41 cellular contexts compared by ENCODE assay signal in genomic region chr12:7352661-7353060, GRCh38. TPM values are rescaled to one million over a fixed set of nuclear protein-coding genes. Genes with fewer than 3 reads are reported as not detected.
"Had no signal": no experiment of that assay in that cellular context is flagged by ENCODE, and none has a peak within 500 bp of the region (broad histone marks: within the 10 kb centered on the region; RNA-seq: fewer than 3 reads in every experiment).

No MANE protein-coding gene starts in this region.

- H3K4me3 Mint-ChIP-seq: activated CD4-positive, alpha-beta memory T cell treated with anti-CD3 and anti-CD28 coated beads, Interleukin-2, amount 10 ng/mL, durations not matched to agents 7 days and 5 days; activated CD4-positive, alpha-beta T cell treated with anti-CD3 and anti-CD28 coated beads for 36 hours; activated CD4-positive, alpha-beta T cell treated with anti-CD3 and anti-CD28 coated beads, Interleukin-2, amount 10 ng/mL, durations not matched to agents 7 days and 5 days; activated CD8-positive, alpha-beta memory T cell treated with anti-CD3 and anti-CD28 coated beads, Interleukin-2, amount 10 ng/mL, durations not matched to agents 7 days and 5 days; activated CD8-positive, alpha-beta T cell treated with anti-CD3 and anti-CD28 coated beads, Interleukin-2, amount 10 ng/mL, durations not matched to agents 7 days and 5 days; activated naive CD4-positive, alpha-beta T cell treated with anti-CD3 and anti-CD28 coated beads, Interleukin-2, amount 10 ng/mL, durations not matched to agents 7 days and 5 days; activated naive CD4-positive, alpha-beta T cell treated with anti-CD3 and anti-CD28 coated beads, Interleukin-2, amount 50 U/mL, for 24 hours; activated naive CD8-positive, alpha-beta T cell; activated naive CD8-positive, alpha-beta T cell treated with anti-CD3 and anti-CD28 coated beads, Interleukin-2, amount 10 ng/mL, durations not matched to agents 7 days and 5 days; activated naive CD8-positive, alpha-beta T cell treated with anti-CD3 and anti-CD28 coated beads, Interleukin-2, amount 50 U/mL, for 24 hours; activated T-cell treated with anti-CD3 and anti-CD28 coated beads, Interleukin-2, amount 50 U/mL, for 24 hours; brain; central memory CD8-positive, alpha-beta T cell; T-helper 1 cell treated with Interleukin-12 subunit alpha and Interleukin-12 subunit beta and Interleukin-4 antibody, amounts not matched to agents 30 μg/mL and 1 μg/mL, for 36 hours; T-helper 2 cell treated with Interferon-gamma antibody and Interleukin-4, amounts not matched to agents 5 μg/mL and 100 μg/mL, for 36 hours; WTC11 had no signal

- H3K27me3 Mint-ChIP-seq: brain had no signal

- H3K36me3 Mint-ChIP-seq: activated CD8-positive, alpha-beta memory T cell treated with anti-CD3 and anti-CD28 coated beads, Interleukin-2, amount 10 ng/mL, durations not matched to agents 7 days and 5 days; activated naive CD4-positive, alpha-beta T cell treated with anti-CD3 and anti-CD28 coated beads, Interleukin-2, amount 10 ng/mL, durations not matched to agents 7 days and 5 days; activated naive CD4-positive, alpha-beta T cell treated with anti-CD3 and anti-CD28 coated beads, Interleukin-2, amount 50 U/mL, for 24 hours; brain; WTC11 had no signal

- H3K9me3 ChIP-seq: ascending aorta had no signal

- H3K4me3 ChIP-seq: ascending aorta, cardiac muscle cell had no signal

- H3K4me1 Mint-ChIP-seq: activated naive CD4-positive, alpha-beta T cell treated with anti-CD3 and anti-CD28 coated beads, Interleukin-2, amount 50 U/mL, for 24 hours; brain; WTC11 had no signal

- H3K4me1 ChIP-seq: ascending aorta had no signal

- FAIRE-seq: bronchial epithelial cell, TTC549 had no signal

- ATAC-seq: activated CD4-positive, alpha-beta T cell treated with anti-CD3 and anti-CD28 coated beads for 36 hours; activated CD4-positive, CD25-positive, alpha-beta regulatory T cell treated with anti-CD3 and anti-CD28 coated beads, Interleukin-2, amount 50 U/mL, for 24 hours; activated CD8-positive, alpha-beta memory T cell treated with anti-CD3 and anti-CD28 coated beads, Interleukin-2, amount 10 ng/mL, durations not matched to agents 7 days and 5 days; activated CD8-positive, alpha-beta T cell treated with anti-CD3 and anti-CD28 coated beads, Interleukin-2, amount 10 ng/mL, durations not matched to agents 7 days and 5 days; activated naive CD8-positive, alpha-beta T cell treated with anti-CD3 and anti-CD28 coated beads, Interleukin-2, amount 50 U/mL, for 24 hours; WTC11 had no signal

- DNase-seq: activated CD4-positive, alpha-beta memory T cell treated with anti-CD3 and anti-CD28 coated beads, Interleukin-2, amount 10 ng/mL, durations not matched to agents 7 days and 5 days; activated CD4-positive, alpha-beta T cell treated with anti-CD3 and anti-CD28 coated beads for 1 hour; activated CD4-positive, alpha-beta T cell treated with anti-CD3 and anti-CD28 coated beads for 36 hours; activated CD4-positive, alpha-beta T cell treated with anti-CD3 and anti-CD28 coated beads for 48 hours; activated CD4-positive, alpha-beta T cell treated with anti-CD3 and anti-CD28 coated beads, Interleukin-2, amount 10 ng/mL, durations not matched to agents 7 days and 5 days; activated CD4-positive, alpha-beta T cell treated with anti-CD3 and anti-CD28 coated beads, Interleukin-2, amount 50 U/mL, for 48 hours; activated CD4-positive, CD25-positive, alpha-beta regulatory T cell; activated CD8-positive, alpha-beta memory T cell treated with anti-CD3 and anti-CD28 coated beads for 24 hours; activated CD8-positive, alpha-beta memory T cell treated with anti-CD3 and anti-CD28 coated beads, Interleukin-2, amount 10 ng/mL, durations not matched to agents 7 days and 5 days; activated CD8-positive, alpha-beta memory T cell treated with anti-CD3 and anti-CD28 coated beads, Interleukin-2, amount 50 U/mL, for 48 hours; activated CD8-positive, alpha-beta T cell treated with anti-CD3 and anti-CD28 coated beads, Interleukin-2, amount 10 ng/mL, durations not matched to agents 7 days and 5 days; activated effector memory CD4-positive, alpha-beta T cell treated with Interleukin-2 at 50 U/mL for 16 hours; activated gamma-delta T cell; activated naive CD4-positive, alpha-beta T cell treated with anti-CD3 and anti-CD28 coated beads, Interleukin-2, amount 10 ng/mL, durations not matched to agents 7 days and 5 days; activated naive CD4-positive, alpha-beta T cell treated with Interleukin-2 at 50 U/mL for 16 hours; activated naive CD8-positive, alpha-beta T cell treated with anti-CD3 and anti-CD28 coated beads, Interleukin-2, amount 10 ng/mL, durations not matched to agents 7 days and 5 days; activated naive CD8-positive, alpha-beta T cell treated with anti-CD3 and anti-CD28 coated beads, Interleukin-2, amount 50 U/mL, for 24 hours; activated T-cell treated with anti-CD3 and anti-CD28 coated beads, Interleukin-2, amount 50 U/mL, for 24 hours; activated T-cell treated with anti-CD3 and anti-CD28 coated beads, Interleukin-2, amount 50 U/mL, for 48 hours; amygdala; anterior cingulate cortex; caudate nucleus; T-helper 1 cell; T-helper 2 cell; T-helper 9 cell; WERI-Rb-1 had no signal

- H3K9me3 Mint-ChIP-seq: activated CD4-positive, alpha-beta memory T cell treated with anti-CD3 and anti-CD28 coated beads, Interleukin-2, amount 10 ng/mL, durations not matched to agents 7 days and 5 days; activated CD4-positive, alpha-beta T cell treated with anti-CD3 and anti-CD28 coated beads, Interleukin-2, amount 10 ng/mL, durations not matched to agents 7 days and 5 days; activated naive CD4-positive, alpha-beta T cell treated with anti-CD3 and anti-CD28 coated beads, Interleukin-2, amount 10 ng/mL, durations not matched to agents 7 days and 5 days; activated naive CD4-positive, alpha-beta T cell treated with anti-CD3 and anti-CD28 coated beads, Interleukin-2, amount 50 U/mL, for 24 hours; activated naive CD8-positive, alpha-beta T cell treated with anti-CD3 and anti-CD28 coated beads, Interleukin-2, amount 10 ng/mL, durations not matched to agents 7 days and 5 days; activated naive CD8-positive, alpha-beta T cell treated with anti-CD3 and anti-CD28 coated beads, Interleukin-2, amount 50 U/mL, for 24 hours; activated T-cell treated with anti-CD3 and anti-CD28 coated beads, Interleukin-2, amount 50 U/mL, for 24 hours; activated T-helper 2 cell treated with anti-CD3 and anti-CD28 coated beads, Interferon-gamma antibody, Interleukin-2, Interleukin-4, amounts not matched to agents 10 μg/mL and 5 μg/mL and 100 μg/mL, durations not matched to agents 14 hours and 24 hours and 36 hours; brain; central memory CD8-positive, alpha-beta T cell; T-helper 1 cell treated with Interleukin-12 subunit alpha and Interleukin-12 subunit beta and Interleukin-4 antibody, amounts not matched to agents 30 μg/mL and 1 μg/mL, for 36 hours; T-helper 2 cell treated with Interferon-gamma antibody and Interleukin-4, amounts not matched to agents 5 μg/mL and 100 μg/mL, for 36 hours; WTC11 had no signal

- H3K27ac ChIP-seq: ascending aorta, cardiac muscle cell, WERI-Rb-1 had no signal

- H3K36me3 ChIP-seq: ascending aorta, cardiac muscle cell, WERI-Rb-1 had no signal

- H3K27me3 ChIP-seq: ascending aorta, cardiac muscle cell had no signal

- H3K27ac Mint-ChIP-seq: activated CD4-positive, alpha-beta memory T cell treated with anti-CD3 and anti-CD28 coated beads, Interleukin-2, amount 10 ng/mL, durations not matched to agents 7 days and 5 days; activated CD4-positive, alpha-beta T cell treated with anti-CD3 and anti-CD28 coated beads for 36 hours; activated CD4-positive, alpha-beta T cell treated with anti-CD3 and anti-CD28 coated beads, Interleukin-2, amount 10 ng/mL, durations not matched to agents 7 days and 5 days; activated CD8-positive, alpha-beta memory T cell treated with anti-CD3 and anti-CD28 coated beads, Interleukin-2, amount 10 ng/mL, durations not matched to agents 7 days and 5 days; activated CD8-positive, alpha-beta T cell treated with anti-CD3 and anti-CD28 coated beads, Interleukin-2, amount 10 ng/mL, durations not matched to agents 7 days and 5 days; activated naive CD4-positive, alpha-beta T cell treated with anti-CD3 and anti-CD28 coated beads, Interleukin-2, amount 10 ng/mL, durations not matched to agents 7 days and 5 days; activated naive CD4-positive, alpha-beta T cell treated with anti-CD3 and anti-CD28 coated beads, Interleukin-2, amount 50 U/mL, for 24 hours; activated naive CD8-positive, alpha-beta T cell; activated naive CD8-positive, alpha-beta T cell treated with anti-CD3 and anti-CD28 coated beads, Interleukin-2, amount 10 ng/mL, durations not matched to agents 7 days and 5 days; activated naive CD8-positive, alpha-beta T cell treated with anti-CD3 and anti-CD28 coated beads, Interleukin-2, amount 50 U/mL, for 24 hours; activated T-cell treated with anti-CD3 and anti-CD28 coated beads, Interleukin-2, amount 50 U/mL, for 24 hours; activated T-helper 2 cell treated with anti-CD3 and anti-CD28 coated beads, Interferon-gamma antibody, Interleukin-2, Interleukin-4, amounts not matched to agents 10 μg/mL and 5 μg/mL and 100 μg/mL, durations not matched to agents 14 hours and 24 hours and 36 hours; brain; T-helper 1 cell treated with Interleukin-12 subunit alpha and Interleukin-12 subunit beta and Interleukin-4 antibody, amounts not matched to agents 30 μg/mL and 1 μg/mL, for 36 hours; T-helper 2 cell treated with Interferon-gamma antibody and Interleukin-4, amounts not matched to agents 5 μg/mL and 100 μg/mL, for 36 hours; WTC11 had no signal

RNA-seq across cellular contexts. Expression of gene ACSM4, which starts 48.8 kb away (rescaled TPM):
- total RNA-seq: activated CD4-positive, alpha-beta memory T cell treated with anti-CD3 and anti-CD28 coated beads, Interleukin-2, amount 10 ng/mL, durations not matched to agents 7 days and 5 days; activated CD4-positive, alpha-beta T cell treated with anti-CD3 and anti-CD28 coated beads for 36 hours; activated CD4-positive, alpha-beta T cell treated with anti-CD3 and anti-CD28 coated beads, Interleukin-2, amount 10 ng/mL, durations not matched to agents 7 days and 5 days; activated CD8-positive, alpha-beta memory T cell treated with anti-CD3 and anti-CD28 coated beads, Interleukin-2, amount 10 ng/mL, durations not matched to agents 7 days and 5 days; activated CD8-positive, alpha-beta T cell treated with anti-CD3 and anti-CD28 coated beads, Interleukin-2, amount 10 ng/mL, durations not matched to agents 7 days and 5 days; activated naive CD8-positive, alpha-beta T cell treated with anti-CD3 and anti-CD28 coated beads, Interleukin-2, amount 10 ng/mL, durations not matched to agents 7 days and 5 days; activated T-helper 2 cell treated with anti-CD3 and anti-CD28 coated beads, Interferon-gamma antibody, Interleukin-2, Interleukin-4, amounts not matched to agents 10 μg/mL and 5 μg/mL and 100 μg/mL, durations not matched to agents 14 hours and 24 hours and 36 hours; ascending aorta; bronchial epithelial cell; cardiac muscle cell; cerebellum; WTC11 had no signal
- polyA plus RNA-seq: adipose tissue, cardiac muscle cell had no signal
